ENCODE assay signal across 1 cellular context in the genomic region with DNA sequence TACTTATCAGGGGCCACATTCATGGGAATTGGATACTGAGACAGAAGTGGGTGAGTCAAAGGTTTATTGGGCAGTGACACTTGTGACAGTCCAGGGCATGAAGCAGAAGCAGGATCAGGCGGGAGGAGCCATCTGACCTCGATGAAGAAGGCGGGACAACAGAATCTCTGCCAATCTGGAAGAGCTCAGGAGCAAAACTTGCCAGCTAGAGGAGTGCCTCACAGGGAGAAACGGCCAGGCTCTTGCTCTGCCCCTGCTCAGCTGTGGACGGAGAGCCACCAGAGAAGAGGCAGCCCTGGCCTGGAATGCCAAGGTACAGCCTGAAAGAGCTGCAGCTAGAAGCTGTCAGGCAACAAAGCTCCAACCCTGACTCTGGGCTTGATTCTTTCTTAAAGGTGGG.
TF ChIP-seq lines count a peak whose summit lies in the region.

No MANE protein-coding gene starts in this region.

TF ChIP-seq in SK-N-SH, 30 proteins besides CTCF, POLR2A, EP300 and RAD21 (continued from another document):
- TF ChIP-seq, protein P1, sequence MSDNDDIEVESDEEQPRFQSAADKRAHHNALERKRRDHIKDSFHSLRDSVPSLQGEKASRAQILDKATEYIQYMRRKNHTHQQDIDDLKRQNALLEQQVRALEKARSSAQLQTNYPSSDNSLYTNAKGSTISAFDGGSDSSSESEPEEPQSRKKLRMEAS (IDR thresholded peaks at IDR 0.05; ENCODE audit: low read depth), result no peak
- TF ChIP-seq SIN3A (IDR thresholded peaks at IDR 0.05; ENCODE audit: borderline replicate concordance, low read depth, low read length) (no peak), EZH2phosphoT487 (IDR thresholded peaks at IDR 0.05; ENCODE audit: borderline replicate concordance, low read depth) (no peak), FOXM1 (IDR thresholded peaks at IDR 0.05; ENCODE audit: low read depth) (no peak), ELF1 (IDR thresholded peaks at IDR 0.05) (no peak), FOSL2 (IDR thresholded peaks at IDR 0.05; ENCODE audit: borderline replicate concordance, low read depth) (no peak), TCF12 (IDR thresholded peaks at IDR 0.05) (no peak), FOXJ3 (CRISPR knock-in tag; IDR thresholded peaks at IDR 0.05) (no peak), CHD2 (IDR thresholded peaks at IDR 0.05; ENCODE audit: low read length, partially characterized antibody) (no peak)
- TF ChIP-seq, protein P2, sequence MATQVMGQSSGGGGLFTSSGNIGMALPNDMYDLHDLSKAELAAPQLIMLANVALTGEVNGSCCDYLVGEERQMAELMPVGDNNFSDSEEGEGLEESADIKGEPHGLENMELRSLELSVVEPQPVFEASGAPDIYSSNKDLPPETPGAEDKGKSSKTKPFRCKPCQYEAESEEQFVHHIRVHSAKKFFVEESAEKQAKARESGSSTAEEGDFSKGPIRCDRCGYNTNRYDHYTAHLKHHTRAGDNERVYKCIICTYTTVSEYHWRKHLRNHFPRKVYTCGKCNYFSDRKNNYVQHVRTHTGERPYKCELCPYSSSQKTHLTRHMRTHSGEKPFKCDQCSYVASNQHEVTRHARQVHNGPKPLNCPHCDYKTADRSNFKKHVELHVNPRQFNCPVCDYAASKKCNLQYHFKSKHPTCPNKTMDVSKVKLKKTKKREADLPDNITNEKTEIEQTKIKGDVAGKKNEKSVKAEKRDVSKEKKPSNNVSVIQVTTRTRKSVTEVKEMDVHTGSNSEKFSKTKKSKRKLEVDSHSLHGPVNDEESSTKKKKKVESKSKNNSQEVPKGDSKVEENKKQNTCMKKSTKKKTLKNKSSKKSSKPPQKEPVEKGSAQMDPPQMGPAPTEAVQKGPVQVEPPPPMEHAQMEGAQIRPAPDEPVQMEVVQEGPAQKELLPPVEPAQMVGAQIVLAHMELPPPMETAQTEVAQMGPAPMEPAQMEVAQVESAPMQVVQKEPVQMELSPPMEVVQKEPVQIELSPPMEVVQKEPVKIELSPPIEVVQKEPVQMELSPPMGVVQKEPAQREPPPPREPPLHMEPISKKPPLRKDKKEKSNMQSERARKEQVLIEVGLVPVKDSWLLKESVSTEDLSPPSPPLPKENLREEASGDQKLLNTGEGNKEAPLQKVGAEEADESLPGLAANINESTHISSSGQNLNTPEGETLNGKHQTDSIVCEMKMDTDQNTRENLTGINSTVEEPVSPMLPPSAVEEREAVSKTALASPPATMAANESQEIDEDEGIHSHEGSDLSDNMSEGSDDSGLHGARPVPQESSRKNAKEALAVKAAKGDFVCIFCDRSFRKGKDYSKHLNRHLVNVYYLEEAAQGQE (IDR thresholded peaks at IDR 0.05; ENCODE audit: low read depth, low read length), result no peak
